8 cellular contexts compared by ENCODE assay signal in genomic region chr19:29467824-29468401, GRCh38. TPM values are rescaled to one million over a fixed set of nuclear protein-coding genes. Genes with fewer than 3 reads are reported as not detected.
DNase-seq lines count a peak whose midpoint lies in the region; ATAC-seq, FAIRE-seq and TF ChIP-seq lines count a peak whose summit lies in the region.

No MANE protein-coding gene starts in this region.

- H3K27me3 ChIP-seq in PC-9 (ENCODE audit: insufficient read depth, low read depth), result peaks cover 9% of the 10 kb centered on the region; the same call in 1 of the 2 replicates
- H3K27me3 ChIP-seq in CD4-positive, alpha-beta T cell (ENCODE audit: control insufficient read depth, insufficient read depth, low read length), result no peaks in the 10 kb centered on the region

- peak overlapping the region; percentile 10 for H3K4me3 Mint-ChIP-seq in glutamatergic neuron (ENCODE audit: unreplicated experiment)
- H3K4me3 Mint-ChIP-seq in CD4-positive, alpha-beta T cell, result no peak overlapping the region

- POLR2A ChIA-PET in PC-9 (lab: Charles Lee; ENCODE audit: unreplicated experiment), result interaction anchor here (0.6 kb wide), 1 partner anchor 474 kb away, joined by 12 read pairs; the partner anchor contains the start of gene URI1
- POLR2A ChIA-PET in CD4-positive, alpha-beta T cell (lab: Charles Lee), result no interaction called here

- peak; percentile 71 for DNase-seq in Ammon's horn (ENCODE audit: low spot score)
- no peak for DNase-seq in H54 (ENCODE audit: insufficient read length, low spot score)
- DNase-seq in PC-9, result peak; percentile 20 to 48
- DNase-seq in glutamatergic neuron, result no peak
- no peak for DNase-seq in CD4-positive, alpha-beta T cell
- DNase-seq in GF-D8 (lab: John Stamatoyannopoulos, UW), result no peak

- H3K27me3 Mint-ChIP-seq in glutamatergic neuron (ENCODE audit: unreplicated experiment), result peaks cover 2% of the 10 kb centered on the region
- peaks cover 29% of the 10 kb centered on the region for H3K27me3 Mint-ChIP-seq in CD4-positive, alpha-beta T cell

- no peak overlapping the region for H3K4me3 ChIP-seq in PC-9

- H2AFZ ChIP-seq in PC-9, result no peak overlapping the region

- H3K27ac Mint-ChIP-seq in glutamatergic neuron (ENCODE audit: unreplicated experiment), result no peak overlapping the region
- no peak overlapping the region for H3K27ac Mint-ChIP-seq in CD4-positive, alpha-beta T cell

- no peaks in the 10 kb centered on the region for H3F3A ChIP-seq in PC-9 (ENCODE audit: insufficient read depth, low read depth)

- H3K9me2 ChIP-seq in PC-9 (ENCODE audit: insufficient read depth), result no peaks in the 10 kb centered on the region

- peaks cover 4% of the 10 kb centered on the region for H3K36me3 Mint-ChIP-seq in glutamatergic neuron (ENCODE audit: unreplicated experiment)
- H3K36me3 Mint-ChIP-seq in CD4-positive, alpha-beta T cell (ENCODE audit: low read depth), result no peaks in the 10 kb centered on the region

- H3K36me3 ChIP-seq in PC-9 (ENCODE audit: low read depth), result no peaks in the 10 kb centered on the region

- BruUV-seq in PC-9 (replicated peaks; lab: Mats Ljungman, UMichigan), result no TSS peak

- CTCF ChIA-PET in PC-9 (lab: Charles Lee), result interaction anchor here (0.7 kb wide), 1 partner anchor 336 kb away, joined by 4 read pairs; no protein-coding TSS in a partner anchor
- CTCF ChIA-PET in CD4-positive, alpha-beta T cell (lab: Charles Lee), result no interaction called here

- H3K4me1 ChIP-seq in PC-9 (replicated peaks; ENCODE audit: insufficient read depth), result no peaks in the 10 kb centered on the region

- H4K20me1 ChIP-seq in PC-9 (ENCODE audit: insufficient read depth), result no peaks in the 10 kb centered on the region

- H3K27ac ChIP-seq in PC-9, result no peak overlapping the region
- no peak overlapping the region for H3K27ac ChIP-seq in CD4-positive, alpha-beta T cell (ENCODE audit: low read depth, low read length)

- H3K4me2 ChIP-seq in PC-9, result no peak overlapping the region

- intact Hi-C loops in PC-9 (cut with micrococcal nuclease; ENCODE audit: unreplicated experiment), result loop anchor here (5.0 kb wide), 2 partner anchors 129 to 249 kb away; partner anchors contain the start of gene C19orf12
- intact Hi-C loops in CD4-positive, alpha-beta T cell (cut with DNase I, micrococcal nuclease), result loop anchor here in 1 of 2 experiments (10.0 kb wide), 1 partner anchor 227 kb away; no protein-coding TSS in a partner anchor

- TF ChIP-seq POLR2A in H54 (IDR thresholded peaks at IDR 0.05; ENCODE audit: low read depth, low read length), result no peak

- no peaks in the 10 kb centered on the region for H3K9me3 Mint-ChIP-seq in glutamatergic neuron (ENCODE audit: unreplicated experiment)
- no peaks in the 10 kb centered on the region for H3K9me3 Mint-ChIP-seq in CD4-positive, alpha-beta T cell

- peak; percentile 63 for TF ChIP-seq CTCF in PC-9 (conservative IDR thresholded peaks at IDR 0.05)
- TF ChIP-seq CTCF in glutamatergic neuron (IDR thresholded peaks at IDR 0.05; ENCODE audit: partially characterized antibody, unreplicated experiment), result no peak
- no peak for TF ChIP-seq CTCF in CD4-positive, alpha-beta T cell (IDR thresholded peaks at IDR 0.05)

- H3K4me1 Mint-ChIP-seq in glutamatergic neuron (ENCODE audit: low read depth, unreplicated experiment), result no peaks in the 10 kb centered on the region
- H3K4me1 Mint-ChIP-seq in CD4-positive, alpha-beta T cell (ENCODE audit: low read depth), result no peaks in the 10 kb centered on the region

- peak; percentile 84 for FAIRE-seq in H54 (lab: Jason Lieb, UNC)

- no peaks in the 10 kb centered on the region for H3K9me3 ChIP-seq in PC-9 (ENCODE audit: insufficient read depth, low read depth)
- H3K9me3 ChIP-seq in CD4-positive, alpha-beta T cell (ENCODE audit: control insufficient read depth, low read length), result no peaks in the 10 kb centered on the region

- no peaks in the 10 kb centered on the region for H3K79me2 ChIP-seq in PC-9 (ENCODE audit: low read depth)

- ATAC-seq in HG03432 (IDR thresholded peaks at IDR 0.05; ENCODE audit: unreplicated experiment) (no peak), HG02852 (IDR thresholded peaks at IDR 0.05; ENCODE audit: unreplicated experiment) (no peak)
- ATAC-seq in CD4-positive, alpha-beta T cell (ENCODE audit: poor library complexity), result no peak

RNA-seq across cellular contexts. Expression of gene VSTM2B, which starts 57.9 kb away (rescaled TPM):
- total RNA-seq in PC-9 (2021), result not detected in 2 replicates
- 16.6 TPM for total RNA-seq in glutamatergic neuron (ENCODE audit: unreplicated experiment)
- total RNA-seq in CD4-positive, alpha-beta T cell, result not detected

Comparison
In these comparisons a context has a peak if more than half of its experiments do, and no peak if none do; other contexts are left out.
1. DNase-seq: peak in Ammon's horn (single experiment) and PC-9 (2 of 2); none in H54 (single experiment), glutamatergic neuron (single experiment), CD4-positive, alpha-beta T cell (0 of 10) and GF-D8 (single experiment).
2. RNA of gene VSTM2B, which starts 57.9 kb away (total RNA-seq): 16.6 TPM in glutamatergic neuron (single experiment); not detected in PC-9 and not detected in CD4-positive, alpha-beta T cell; every median in the first group is over 10 times any median in the second.